Comparison of ENCODE assay signal across 23 cellular contexts in the genomic region with DNA sequence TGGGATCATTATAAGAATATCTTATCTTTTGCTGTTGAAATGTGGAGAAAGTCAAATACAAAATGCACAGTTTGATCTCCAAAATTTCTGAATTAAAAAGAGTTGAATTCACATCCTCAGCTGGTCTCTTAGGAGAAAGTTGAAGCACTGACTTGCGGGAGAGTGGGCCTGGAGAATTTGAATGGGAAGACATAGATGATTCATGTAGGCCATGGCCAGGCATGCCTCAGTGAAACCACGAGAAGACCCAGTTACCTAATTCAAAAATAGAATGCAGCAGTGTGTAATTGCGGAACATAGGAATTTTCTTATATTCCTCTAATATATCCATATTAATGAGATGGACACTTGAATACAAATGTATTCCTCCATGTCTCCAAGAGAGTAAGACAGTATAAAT.
"Had no signal": no experiment of that assay in that cellular context is flagged by ENCODE, and none has a peak within 500 bp of the region (broad histone marks: within the 10 kb centered on the region; RNA-seq: fewer than 3 reads in every experiment).

No MANE protein-coding gene starts in this region.

- H3K27me3 Mint-ChIP-seq: stimulated activated naive CD8-positive, alpha-beta T cell treated with anti-CD3 and anti-CD28 coated beads, Interleukin-15, amount 100 ng/mL, for 72 hours had no signal

- H3K4me2 ChIP-seq: smooth muscle cell had no signal

- H3K4me1 ChIP-seq: left lung, pancreas, right lobe of liver, suprapubic skin, transverse colon had no signal

- H3K27ac Mint-ChIP-seq: effector memory CD8-positive, alpha-beta T cell; nephron progenitor cell had no signal

- H3K27ac ChIP-seq: left lung, pancreas, right lobe of liver, suprapubic skin, transverse colon, vagina had no signal

- H3K4me1 Mint-ChIP-seq: naive thymus-derived CD8-positive, alpha-beta T cell had no signal

- DNase-seq: cortex of kidney; effector memory CD8-positive, alpha-beta T cell; foreskin fibroblast; head of caudate nucleus; left cardiac atrium; left lung; mesendoderm; midbrain; naive thymus-derived CD8-positive, alpha-beta T cell; nephron progenitor cell; nucleus accumbens; pancreas; right lobe of liver; stimulated activated CD4-positive, alpha-beta T cell treated with anti-CD3 and anti-CD28 coated beads, Interleukin-12 subunit alpha, Interleukin-12 subunit beta, amount 100 ng/mL, for 4 hours; stimulated activated CD4-positive, alpha-beta T cell treated with anti-CD3 and anti-CD28 coated beads, Interleukin-1b, Interleukin-23, amount 100 ng/mL, for 48 hours; stimulated activated CD4-positive, alpha-beta T cell treated with anti-CD3 and anti-CD28 coated beads, Interleukin-4, amount 100 ng/mL, for 1 hour; stimulated activated naive CD4-positive, alpha-beta T cell; transverse colon had no signal

- H3K36me3 ChIP-seq: gastrocnemius medialis, left lung, pancreas, right lobe of liver, suprapubic skin, transverse colon, vagina had no signal

- ATAC-seq: effector memory CD8-positive, alpha-beta T cell; naive thymus-derived CD8-positive, alpha-beta T cell; pancreas; right lobe of liver had no signal

- H3K4me3 ChIP-seq: gastrocnemius medialis, left lung, pancreas, right lobe of liver, smooth muscle cell, suprapubic skin, transverse colon, vagina had no signal

- H3K4me3 Mint-ChIP-seq: effector memory CD8-positive, alpha-beta T cell; naive thymus-derived CD8-positive, alpha-beta T cell; nephron progenitor cell; stimulated activated naive CD8-positive, alpha-beta T cell treated with anti-CD3 and anti-CD28 coated beads, Interleukin-15, amount 100 ng/mL, for 72 hours had no signal

- H3K9me3 Mint-ChIP-seq: effector memory CD8-positive, alpha-beta T cell had no signal

- H3K9me3 ChIP-seq: gastrocnemius medialis, pancreas, right lobe of liver, suprapubic skin, transverse colon, vagina had no signal

- H3K27me3 ChIP-seq: gastrocnemius medialis, left lung, pancreas, right lobe of liver, suprapubic skin, transverse colon, vagina had no signal
